Comparison of ENCODE assay signal across 19 cellular contexts in genomic region chr3:65126527-65127440, GRCh38.
DNase-seq lines count a peak whose midpoint lies in the region; ATAC-seq, FAIRE-seq and TF ChIP-seq lines count a peak whose summit lies in the region.
"Had no signal": no experiment of that assay in that cellular context is flagged by ENCODE, and none has a peak within 500 bp of the region (broad histone marks: within the 10 kb centered on the region; RNA-seq: fewer than 3 reads in every experiment).

No MANE protein-coding gene starts in this region.

- intact Hi-C loops in IMR-90 (cut with micrococcal nuclease) = no loop called here

- H4K8ac ChIP-seq in IMR-90 (ENCODE audit: low read depth in 2 of 2, low read length in 2 of 2) = no peak overlapping the region

- CTCF ChIA-PET in IMR-90 (lab: Yijun Ruan, JAX) = no interaction called here

- H3K27me3 ChIP-seq in ACC112 (ENCODE audit: insufficient read depth, low read length) (no peaks in the 10 kb centered on the region), IMR-90 (ENCODE audit: control insufficient read depth, insufficient read depth, low read length) (no peaks in the 10 kb centered on the region)
- H3K27me3 ChIP-seq: body of pancreas, upper lobe of right lung had no signal

- no peak overlapping the region for H2BK15ac ChIP-seq in IMR-90 (ENCODE audit: low read depth, low read length)

- no peaks in the 10 kb centered on the region for H3K79me2 ChIP-seq in ACC112 (ENCODE audit: control insufficient read depth, insufficient read depth, low read length, unreplicated experiment)

- no peak for ATAC-seq in IMR-90 (ENCODE audit: low read depth)
- ATAC-seq: body of pancreas; naive thymus-derived CD4-positive, alpha-beta T cell; upper lobe of right lung had no signal

- no peak overlapping the region for H2BK20ac ChIP-seq in IMR-90 (ENCODE audit: low read depth, low read length)

- H3K9me1 ChIP-seq in IMR-90 (ENCODE audit: insufficient read depth, low read length) = no peaks in the 10 kb centered on the region

- H4K91ac ChIP-seq in IMR-90 (ENCODE audit: insufficient read depth, low read depth, low read length) = no peak overlapping the region

- no peak overlapping the region for H3K4me2 ChIP-seq in IMR-90 (ENCODE audit: low read depth, low read length)

- no peaks in the 10 kb centered on the region for H3K9me3 ChIP-seq in IMR-90 (ENCODE audit: control insufficient read depth, insufficient read depth, low read length)
- H3K9me3 ChIP-seq: body of pancreas, upper lobe of right lung had no signal

- no CpG with 5 or more reads among the region's 7 CpGs for WGBS in IMR-90 (ENCODE audit: extremely low coverage in 2 of 2, insufficient read length in 1 of 2), 2 experiments

- TF ChIP-seq RAD21 in IMR-90 (IDR thresholded peaks at IDR 0.05; ENCODE audit: low read length) = no peak

- H3K18ac ChIP-seq in IMR-90 (ENCODE audit: low read depth, low read length) = no peak overlapping the region

- no peak for TF ChIP-seq CTCF in IMR-90 (conservative IDR thresholded peaks at IDR 0.05; ENCODE audit: low read depth, low read length)
- no peak for TF ChIP-seq CTCF in choroid plexus epithelial cell (conservative IDR thresholded peaks at IDR 0.05; ENCODE audit: low read depth, low read length)

- H3K4me1 ChIP-seq in ACC112 (ENCODE audit: control insufficient read depth, insufficient read depth, low read length, unreplicated experiment) = no peaks in the 10 kb centered on the region
- no peaks in the 10 kb centered on the region for H3K4me1 ChIP-seq in IMR-90 (ENCODE audit: control insufficient read depth, insufficient read depth, low read length)
- H3K4me1 ChIP-seq: body of pancreas, upper lobe of right lung had no signal

- TF ChIP-seq POLR2A in IMR-90 (IDR thresholded peaks at IDR 0.05; ENCODE audit: low read depth, low read length) (no peak), GM12892 (IDR thresholded peaks at IDR 0.05; ENCODE audit: low read depth, low read length) (no peak)

- POLR2A ChIA-PET in IMR-90 (lab: Charles Lee; ENCODE audit: unreplicated experiment) = no interaction called here

- no peak overlapping the region for H2AFZ ChIP-seq in ACC112 (ENCODE audit: low read length, unreplicated experiment)
- H2AFZ ChIP-seq in IMR-90 (replicated peaks; ENCODE audit: low read length, poor library complexity) = no peak overlapping the region

- BruUV-seq in IMR-90 (replicated peaks; lab: Mats Ljungman, UMichigan) = no TSS peak

- no peak overlapping the region for H2BK5ac ChIP-seq in IMR-90 (ENCODE audit: low read depth, low read length, poor library complexity, severe bottlenecking)

- no peak overlapping the region for H3K4ac ChIP-seq in IMR-90 (ENCODE audit: low read depth, low read length)

- no peak overlapping the region for H3K9ac ChIP-seq in IMR-90 (ENCODE audit: low read depth, low read length)

- H3K27ac ChIP-seq in ACC112 (ENCODE audit: low read depth, low read length) (peak overlapping the region; percentile 48), IMR-90 (ENCODE audit: insufficient read depth, low read length) (no peak overlapping the region)
- H3K27ac ChIP-seq: body of pancreas, upper lobe of right lung had no signal

- no peak overlapping the region for H4K5ac ChIP-seq in IMR-90 (ENCODE audit: low read depth, low read length)

- no peak overlapping the region for H3K14ac ChIP-seq in IMR-90 (replicated peaks; ENCODE audit: low read depth, low read length)

- dilution Hi-C loops in IMR-90 (cut with HindIII; ENCODE audit: low sequenced_read_pairs, unreplicated experiment) = no loop called here

- no peak for FAIRE-seq in GM12892 (lab: Jason Lieb, UNC)
- FAIRE-seq: G401.6 had no signal

- H3K4me3 ChIP-seq in ACC112 (ENCODE audit: low read depth, low read length) (no peak overlapping the region), IMR-90 (ENCODE audit: insufficient read depth, low read depth, low read length) (no peak overlapping the region), choroid plexus epithelial cell (ENCODE audit: low read depth, low read length) (no peak overlapping the region)
- H3K4me3 ChIP-seq: body of pancreas, skin epidermis, upper lobe of right lung had no signal

- DNase-seq in IMR-90 (peak; percentile 10), choroid plexus epithelial cell (ENCODE audit: low read depth) (peak; percentile 70), kidney glomerular epithelial cell (lab: John Stamatoyannopoulos, UW) (peak; percentile 81), NCI-H2196 (lab: John Stamatoyannopoulos, UW; ENCODE audit: unreplicated experiment) (no peak), NCI-H774 (lab: John Stamatoyannopoulos, UW) (no peak), GM12892 (ENCODE audit: insufficient read length) (no peak)
- DNase-seq in activated CD4-positive, alpha-beta T cell treated with anti-CD3 and anti-CD28 coated beads for 1 hour = no peak
- DNase-seq: activated B cell treated with CpG ODN at 0.5 μM for 24 hours; activated T-cell treated with anti-CD3 and anti-CD28 coated beads, Interleukin-2, amount 50 U/mL, for 48 hours; body of pancreas; islet precursor cell; naive thymus-derived CD4-positive, alpha-beta T cell; NCI-H146; NCI-H82; SHP77 treated with DMSO at 0.1 percent for 48 hours; upper lobe of right lung had no signal

- H3K23ac ChIP-seq in IMR-90 (ENCODE audit: low read depth, low read length) = no peak overlapping the region

- H4K20me1 ChIP-seq in IMR-90 (ENCODE audit: insufficient read depth, low read length) = no peaks in the 10 kb centered on the region

- H3K79me1 ChIP-seq in IMR-90 (ENCODE audit: low read depth in 1 of 2, low read length in 2 of 2) = no peaks in the 10 kb centered on the region

- in situ Hi-C loops in IMR-90 (cut with MboI; ENCODE audit: low sequenced_read_pairs) = no loop called here

- no peak overlapping the region for H2BK120ac ChIP-seq in IMR-90 (ENCODE audit: low read depth, low read length)

- H3K56ac ChIP-seq in IMR-90 (ENCODE audit: extremely low read depth, insufficient read depth, low read length) = no peak overlapping the region

- no peak overlapping the region for H2AK5ac ChIP-seq in IMR-90 (ENCODE audit: low read depth, low read length)

- no peak overlapping the region for H2AK9ac ChIP-seq in IMR-90 (replicated peaks; ENCODE audit: low read depth, low read length, poor library complexity)

- H3K36me3 ChIP-seq in ACC112 (ENCODE audit: insufficient read depth, low read length) (no peaks in the 10 kb centered on the region), IMR-90 (ENCODE audit: control insufficient read depth, insufficient read depth, low read length) (no peaks in the 10 kb centered on the region)
- H3K36me3 ChIP-seq: upper lobe of right lung had no signal

TF ChIP-seq in IMR-90, 13 proteins besides CTCF, POLR2A, EP300 and RAD21:
- TF ChIP-seq NFE2L2 (IDR thresholded peaks at IDR 0.05; ENCODE audit: low read depth, low read length) (no peak), BHLHE40 (IDR thresholded peaks at IDR 0.05; ENCODE audit: low read depth, low read length) (no peak), RCOR1 (IDR thresholded peaks at IDR 0.05; ENCODE audit: insufficient replicate concordance, low read length) (no peak), USF2 (IDR thresholded peaks at IDR 0.05; ENCODE audit: low read depth, low read length) (no peak), ELK1 (IDR thresholded peaks at IDR 0.05; ENCODE audit: borderline replicate concordance, low read depth, low read length) (no peak), FOS (IDR thresholded peaks at IDR 0.05; ENCODE audit: low read depth, low read length) (no peak), CEBPB (IDR thresholded peaks at IDR 0.05; ENCODE audit: low read depth, low read length) (peak; percentile 55), CHD1 (IDR thresholded peaks at IDR 0.05; ENCODE audit: low read depth, low read length) (no peak), MAZ (IDR thresholded peaks at IDR 0.05; ENCODE audit: borderline replicate concordance, low read depth, low read length) (no peak)
TF ChIP-seq in IMR-90: peak in this region for 1.

Comparison
In these comparisons a context has a peak if more than half of its experiments do, and no peak if none do; other contexts are left out.
1. DNase-seq: peak in IMR-90 (single experiment), choroid plexus epithelial cell (single experiment) and kidney glomerular epithelial cell (single experiment); none in NCI-H2196 (single experiment), NCI-H774 (single experiment), activated CD4-positive, alpha-beta T cell treated with anti-CD3 and anti-CD28 coated beads for 1 hour (single experiment) and GM12892 (single experiment).